ENCODE assay signal across 8 cellular contexts in the genomic region with DNA sequence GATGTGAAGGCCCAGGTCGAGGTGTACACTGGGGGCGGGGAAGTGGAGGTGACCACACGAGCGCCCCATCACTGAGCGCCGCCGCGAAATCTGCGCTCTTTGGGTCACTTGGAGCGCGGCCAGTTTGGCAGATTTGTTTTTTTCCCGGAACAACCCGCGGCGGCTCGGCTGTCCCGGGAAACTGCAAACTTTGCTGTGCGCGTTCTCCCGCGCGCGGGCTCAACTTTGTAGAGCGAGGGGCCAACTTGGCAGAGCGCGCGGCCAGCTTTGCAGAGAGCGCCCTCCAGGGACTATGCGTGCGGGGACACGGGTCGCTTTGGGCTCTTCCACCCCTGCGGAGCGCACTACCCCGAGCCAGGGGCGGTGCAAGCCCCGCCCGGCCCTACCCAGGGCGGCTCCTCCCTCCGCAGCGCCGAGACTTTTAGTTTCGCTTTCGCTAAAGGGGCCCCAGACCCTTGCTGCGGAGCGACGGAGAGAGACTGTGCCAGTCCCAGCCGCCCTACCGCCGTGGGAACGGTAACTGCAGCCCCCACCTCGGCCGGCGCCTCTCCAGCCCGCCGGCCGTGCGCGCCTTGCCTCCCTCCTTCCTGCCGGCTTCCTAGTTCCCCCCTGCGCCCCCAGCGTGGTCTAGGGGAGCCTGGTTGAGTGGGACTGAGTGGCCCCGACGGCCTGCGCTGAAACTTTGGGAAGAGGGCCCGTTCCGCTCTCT. TPM values are rescaled to one million over a fixed set of nuclear protein-coding genes. Genes with fewer than 3 reads are reported as not detected.
A peak's percentile ranks its signal among the peaks of the same experiment; 100 is the strongest.
DNase-seq lines count a peak whose midpoint lies in the region; ATAC-seq and TF ChIP-seq lines count a peak whose summit lies in the region.

Gene CASP7 (plus strand): TSS at position 450 of the 709 bp plus-strand sequence. CDS start 17,582 bp downstream, outside the sequence.

- TF ChIP-seq POLR2A in erythroblast (IDR thresholded peaks at IDR 0.05; ENCODE audit: low read length): no peak

- no peaks in the 10 kb centered on the region for H4K20me1 ChIP-seq in OCI-LY7 (ENCODE audit: insufficient read depth, low read length)

- H3K9me2 ChIP-seq in OCI-LY7 (ENCODE audit: insufficient read depth, low read length): no peaks in the 10 kb centered on the region

- H3K27me3 ChIP-seq in mucosa of stomach (ENCODE audit: control insufficient read depth, insufficient read depth, low read length): no peaks in the 10 kb centered on the region

- peak; percentile 79 for ATAC-seq in GM19397 (IDR thresholded peaks at IDR 0.05; ENCODE audit: unreplicated experiment)
- peak; percentile 51 for ATAC-seq in HG03565 (IDR thresholded peaks at IDR 0.05; ENCODE audit: unreplicated experiment)

- POLR2A ChIA-PET in OCI-LY7 (lab: Charles Lee): interaction anchor here (0.6 to 3.2 kb wide), 3 partner anchors 10 to 816 kb away, joined by 3 to 11 read pairs (median 3); no protein-coding TSS in a partner anchor

- H3K9me3 ChIP-seq in OCI-LY7 (ENCODE audit: low read length) (peaks cover 5% of the 10 kb centered on the region; the same call in 1 of the 2 replicates), mucosa of stomach (ENCODE audit: control insufficient read depth, low read length) (no peaks in the 10 kb centered on the region)

- intact Hi-C loops in OCI-LY7 (cut with micrococcal nuclease; ENCODE audit: unreplicated experiment): loop anchor here (5.0 kb wide), 3 partner anchors 178 to 727 kb away; partner anchors contain the start of genes CCDC186 and TCF7L2

- H3K4me3 ChIP-seq in OCI-LY7 (ENCODE audit: low read depth, low read length, poor library complexity, severe bottlenecking) (peak within 1 kb of the TSS; percentile 95), mucosa of stomach (ENCODE audit: low read length) (peak within 1 kb of the TSS; percentile 96)

- peak within 1 kb of the TSS; percentile 93 for H2AFZ ChIP-seq in OCI-LY7 (ENCODE audit: low read length)

- peaks cover 20% of the 10 kb centered on the region for H3K4me1 ChIP-seq in OCI-LY7 (ENCODE audit: insufficient read depth, low read length, poor library complexity, severe bottlenecking)
- H3K4me1 ChIP-seq in mucosa of stomach (ENCODE audit: control insufficient read depth, insufficient read depth, low read length): peaks cover 20% of the 10 kb centered on the region

- CTCF ChIA-PET in OCI-LY7 (lab: Charles Lee; ENCODE audit: unreplicated experiment): interaction anchor here (1.0 kb wide), 1 partner anchor 434 kb away, joined by 3 read pairs; no protein-coding TSS in a partner anchor

- H3K36me3 ChIP-seq in OCI-LY7 (ENCODE audit: insufficient read depth, low read length) (peaks cover 8% of the 10 kb centered on the region), mucosa of stomach (ENCODE audit: control insufficient read depth, insufficient read depth, low read length) (no peaks in the 10 kb centered on the region)

- no peak; the same call in none of the 2 replicates for TF ChIP-seq CTCF in OCI-LY7 (conservative IDR thresholded peaks at IDR 0.05; ENCODE audit: low read length)

- H3K4me2 ChIP-seq in OCI-LY7 (ENCODE audit: low read length): peak within 1 kb of the TSS; percentile 92

- H3K27ac ChIP-seq in OCI-LY7 (ENCODE audit: low read depth, low read length, poor library complexity, severe bottlenecking): peak within 1 kb of the TSS; percentile 44

- BruUV-seq in OCI-LY7 (replicated peaks; lab: Mats Ljungman, UMichigan): no TSS peak

- H3K9ac ChIP-seq in mucosa of stomach (ENCODE audit: low read length): peak within 1 kb of the TSS; percentile 99

- DNase-seq in COLO829 (ENCODE audit: low spot score): peak; percentile 23
- DNase-seq in OCI-LY7 (ENCODE audit: low spot score): peak; percentile 92
- peak; percentile 79 for DNase-seq in activated T-cell treated with anti-CD3 and anti-CD28 coated beads, Interleukin-2, amount 50 U/mL, for 1 hour
- peak; percentile 83 to 85 for DNase-seq in erythroblast (lab: John Stamatoyannopoulos, UW)
- peak; percentile 56 for DNase-seq in stimulated activated CD8-positive, alpha-beta memory T cell treated with anti-CD3 and anti-CD28 coated beads, Interleukin-7, amount 100 ng/mL, for 1 hour (ENCODE audit: low read depth in 2 of 2)

- peaks cover 18% of the 10 kb centered on the region; the same call in 1 of the 2 replicates for H3K79me2 ChIP-seq in OCI-LY7 (ENCODE audit: insufficient read depth, low read depth, low read length)

RNA-seq across cellular contexts. Expression of gene CASP7, which starts in this region (rescaled TPM):
- total RNA-seq in OCI-LY7 (2014; rRNA removed; shearing (Covaris generic)): 16.5 and 17.4 TPM in 2 replicates
- total RNA-seq in OCI-LY7 (2022): 14.8 TPM in 2 replicates

Comparison
In these comparisons a context has a peak if more than half of its experiments do, and no peak if none do; other contexts are left out.
1. Peak in every context shown above with its lines: DNase-seq, ATAC-seq, H3K4me3 ChIP-seq and H3K27ac ChIP-seq.
2. DNase-seq: peak in every context shown above with its lines; median percentile 92 in OCI-LY7; 84 in erythroblast; 79 in activated T-cell treated with anti-CD3 and anti-CD28 coated beads, Interleukin-2, amount 50 U/mL, for 1 hour; 56 in stimulated activated CD8-positive, alpha-beta memory T cell treated with anti-CD3 and anti-CD28 coated beads, Interleukin-7, amount 100 ng/mL, for 1 hour; 23 in COLO829.